9 cellular contexts compared by ENCODE assay signal in the genomic region with DNA sequence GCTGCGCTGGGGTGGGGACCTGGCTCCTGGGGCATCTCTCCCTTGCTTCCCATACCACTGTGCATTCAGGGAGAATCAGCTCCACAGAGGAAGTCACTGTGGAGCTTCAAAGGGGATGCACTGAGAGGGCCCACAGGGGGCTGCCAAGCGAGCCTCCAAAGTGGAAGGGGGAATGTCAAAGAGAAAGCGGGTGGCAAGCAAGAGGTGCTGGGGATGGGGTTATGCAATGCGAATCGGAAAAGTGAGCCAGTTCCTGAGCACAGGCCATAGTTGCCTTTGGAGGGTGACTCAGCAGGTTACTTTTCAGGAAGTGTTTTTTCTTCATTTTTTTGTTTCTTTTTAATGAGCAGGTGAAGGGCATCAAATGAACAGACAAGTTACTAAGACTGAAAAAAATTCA. TPM values are rescaled to one million over a fixed set of nuclear protein-coding genes. Genes with fewer than 3 reads are reported as not detected.
A peak's percentile ranks its signal among the peaks of the same experiment; 100 is the strongest.
DNase-seq lines count a peak whose midpoint lies in the region; ATAC-seq, FAIRE-seq and TF ChIP-seq lines count a peak whose summit lies in the region.
"Had no signal": no experiment of that assay in that cellular context is flagged by ENCODE, and none has a peak within 500 bp of the region (broad histone marks: within the 10 kb centered on the region; RNA-seq: fewer than 3 reads in every experiment).

No MANE protein-coding gene starts in this region.

- peak overlapping the region; percentile 61 to 84 for H3K4me3 Mint-ChIP-seq in CD14-positive monocyte

- H3K79me2 ChIP-seq in keratinocyte (ENCODE audit: control insufficient read depth, insufficient read depth, low read length): no peaks in the 10 kb centered on the region

- TF ChIP-seq CTCF in CD14-positive monocyte (IDR thresholded peaks at IDR 0.05) (no peak), HL-60 (IDR thresholded peaks at IDR 0.05; ENCODE audit: insufficient read depth, low read length) (no peak), keratinocyte (optimal IDR thresholded peaks at IDR 0.05 in 1 of 3, IDR thresholded peaks at IDR 0.05 in 1 of 3, conservative IDR thresholded peaks at IDR 0.05 in 1 of 3; ENCODE audit: extremely low read depth in 1 of 3, insufficient read depth in 2 of 3, low read length in 3 of 3) (no peak)

- intact Hi-C loops in CD14-positive monocyte (cut with micrococcal nuclease): loop anchor here in 1 of 2 donors (5.0 kb wide), 1 partner anchor 35 kb away; no protein-coding TSS in a partner anchor
- intact Hi-C loops in left colon (cut with DNase I, micrococcal nuclease): no loop called here

- peak overlapping the region; percentile 22 for H3K9ac ChIP-seq in keratinocyte (ENCODE audit: control insufficient read depth, extremely low read depth, insufficient read depth, low read length)

- H3K4me2 ChIP-seq in keratinocyte (ENCODE audit: control insufficient read depth, extremely low read depth, insufficient read depth, low read depth, low read length): peak overlapping the region; percentile 65

- dilution Hi-C loops in keratinocyte (cut with MboI; ENCODE audit: extremely low pct_ligation_motif_present, low sequenced_read_pairs): no loop called here

- peak; percentile 78 for DNase-seq in CD14-positive monocyte (ENCODE audit: low spot score)
- DNase-seq in HL-60 (ENCODE audit: low read depth in 1 of 2, low spot score in 1 of 2): peak; percentile 86 to 89
- DNase-seq in UCSD-AML1 (lab: John Stamatoyannopoulos, UW; ENCODE audit: unreplicated experiment): peak; percentile 47
- no peak for DNase-seq in keratinocyte (ENCODE audit: low read depth, low spot score)
- no peak for DNase-seq in left colon
- no peak for DNase-seq in A172 (ENCODE audit: low spot score)
- no peak for DNase-seq in HuH-7.5 (ENCODE audit: low spot score)
- DNase-seq: NCI-H524 treated with DMSO at 0.1 percent for 48 hours had no signal

- H3K4me1 Mint-ChIP-seq in CD14-positive monocyte: peaks cover 55% of the 10 kb centered on the region

- peak; percentile 91 for FAIRE-seq in keratinocyte (lab: Jason Lieb, UNC)

- no peaks in the 10 kb centered on the region for H3K9me3 ChIP-seq in keratinocyte (ENCODE audit: control insufficient read depth, low read depth, low read length)

- ATAC-seq in left colon (no peak), GM21515 (IDR thresholded peaks at IDR 0.05; ENCODE audit: unreplicated experiment) (no peak)

- H3K27me3 ChIP-seq in HL-60 (ENCODE audit: insufficient read depth, poor library complexity, severe bottlenecking): no peaks in the 10 kb centered on the region
- H3K27me3 ChIP-seq in keratinocyte (ENCODE audit: control insufficient read depth, extremely low read depth, insufficient read depth, low read length): no peaks in the 10 kb centered on the region

- peak overlapping the region; percentile 80 to 94 (median 93) for H3K27ac Mint-ChIP-seq in CD14-positive monocyte

- H2AFZ ChIP-seq in keratinocyte (ENCODE audit: control insufficient read depth, low read length): peak overlapping the region; percentile 48

- H3K9me1 ChIP-seq in keratinocyte (ENCODE audit: control insufficient read depth, extremely low read depth, insufficient read depth, low read length): no peaks in the 10 kb centered on the region

- no peaks in the 10 kb centered on the region for H4K20me1 ChIP-seq in keratinocyte (ENCODE audit: control insufficient read depth, extremely low read depth, insufficient read depth, low read length)

- H3K36me3 Mint-ChIP-seq in CD14-positive monocyte: no peaks in the 10 kb centered on the region

- H3K4me1 ChIP-seq in keratinocyte (ENCODE audit: control insufficient read depth, extremely low read depth, insufficient read depth, low read length): peaks cover 30% of the 10 kb centered on the region

- H3K4me3 ChIP-seq in HL-60 (replicated peaks; ENCODE audit: insufficient read depth, low read length) (no peak overlapping the region; the same call in 1 of the 2 replicates), keratinocyte (ENCODE audit: control insufficient read depth in 2 of 3, extremely low read depth in 1 of 3, insufficient read depth in 2 of 3, low read depth in 1 of 3, low read length in 3 of 3) (peak overlapping the region in 1 of 3 experiments; percentile 36)

- no peaks in the 10 kb centered on the region for H3K27me3 Mint-ChIP-seq in CD14-positive monocyte (ENCODE audit: low read depth in 3 of 3)

- H3K27ac ChIP-seq in HL-60 (replicated peaks): no peak overlapping the region
- peak overlapping the region; percentile 54 for H3K27ac ChIP-seq in keratinocyte (ENCODE audit: control insufficient read depth, insufficient read depth, low read length)

- H3K36me3 ChIP-seq in keratinocyte (ENCODE audit: control insufficient read depth in 2 of 2, extremely low read depth in 1 of 2, insufficient read depth in 2 of 2, low read length in 2 of 2): no peaks in the 10 kb centered on the region

- peaks cover 0 to 4% (median 0%) of the 10 kb centered on the region in 7 donors for H3K9me3 Mint-ChIP-seq in CD14-positive monocyte

RNA-seq across cellular contexts. Expression of a gene that starts 17.6 kb away (rescaled TPM):
- polyA plus RNA-seq in CD14-positive monocyte: 10 to 100 TPM; 55.7 to 56.6 TPM
- 24.1 to 49.1 TPM (median 31.8 TPM) in 3 replicates for polyA plus RNA-seq in keratinocyte
- polyA plus RNA-seq in keratinocyte (2011; ENCODE audit: low read depth): 38.1 TPM
- 21.5 and 27.2 TPM in 2 replicates for polyA plus RNA-seq in keratinocyte (2011; cell fraction: cytosol; rRNA removed)
- 42.2 and 47.9 TPM in 2 replicates for polyA plus RNA-seq in keratinocyte (2011; cell fraction: nucleus; rRNA removed)
- 25.9 and 53.6 TPM in 2 replicates for polyA plus RNA-seq in keratinocyte (2012; ENCODE audit: low replicate concordance)
- polyA minus RNA-seq in keratinocyte: 3.7 to 11.4 TPM (median 10.4 TPM) in 3 replicates
- 23.8 TPM for polyA minus RNA-seq in keratinocyte (2011; cell fraction: cytosol; rRNA and poly(A)+ RNA removed)
- polyA minus RNA-seq in keratinocyte (2011; cell fraction: nucleus; rRNA and poly(A)+ RNA removed): 23.4 and 28.2 TPM in 2 replicates
- 1 to 10 TPM; 1.8 to 2.6 TPM for total RNA-seq in left colon
- 14.7 and 23.2 TPM in 2 replicates for total RNA-seq in A172 (2014; rRNA removed; shearing (Covaris generic))

Comparison
In these comparisons a context has a peak if more than half of its experiments do, and no peak if none do; other contexts are left out.
1. DNase-seq: peak in CD14-positive monocyte (single experiment), HL-60 (2 of 2) and UCSD-AML1 (single experiment); none in keratinocyte (single experiment), left colon (0 of 2), A172 (single experiment) and HuH-7.5 (single experiment).